Comparison of ENCODE assay signal across 22 cellular contexts in the genomic region with DNA sequence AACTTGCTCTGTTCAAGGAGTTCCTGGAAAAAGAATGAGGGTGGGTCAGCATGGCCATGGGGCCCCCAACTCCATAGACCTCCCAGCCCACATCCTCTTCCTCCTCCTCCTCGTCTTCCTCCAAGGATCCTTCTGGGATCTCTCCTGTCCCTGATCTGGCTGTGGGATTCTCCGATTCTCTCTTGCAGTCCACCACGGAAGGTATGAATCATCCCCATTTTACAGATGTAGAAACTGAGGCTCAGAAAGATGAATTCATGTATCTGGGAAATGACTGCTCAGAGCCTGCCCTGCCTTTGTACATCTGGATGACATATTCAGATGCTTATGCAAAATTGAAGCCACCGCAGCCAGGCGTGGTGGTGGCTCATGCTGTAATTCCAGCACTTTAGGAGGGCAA. TPM values are rescaled to one million over a fixed set of nuclear protein-coding genes. Genes with fewer than 3 reads are reported as not detected.
DNase-seq lines count a peak whose midpoint lies in the region; ATAC-seq, FAIRE-seq and TF ChIP-seq lines count a peak whose summit lies in the region.
"Had no signal": no experiment of that assay in that cellular context is flagged by ENCODE, and none has a peak within 500 bp of the region (broad histone marks: within the 10 kb centered on the region; RNA-seq: fewer than 3 reads in every experiment).

No MANE protein-coding gene starts in this region.

- H3K9me3 Mint-ChIP-seq in natural killer cell, result no peaks in the 10 kb centered on the region
- no peaks in the 10 kb centered on the region for H3K9me3 Mint-ChIP-seq in natural killer cell treated with Interleukin-12 subunit alpha and Interleukin-12 subunit beta and Interleukin-15 and Interleukin-18, amount 100 ng/mL, for 72 hours
- H3K9me3 Mint-ChIP-seq: GM23338 had no signal

- H3K4me3 Mint-ChIP-seq in natural killer cell, result peak overlapping the region; percentile 47
- H3K4me3 Mint-ChIP-seq in natural killer cell treated with Interleukin-12 subunit alpha and Interleukin-12 subunit beta and Interleukin-15 and Interleukin-18, amount 100 ng/mL, for 72 hours, result no peak overlapping the region
- H3K4me3 Mint-ChIP-seq: GM23338 had no signal

- intact Hi-C loops in natural killer cell (cut with micrococcal nuclease) (no loop called here), gastrocnemius medialis (cut with DNase I; ENCODE audit: low total_unique reads) (loop anchor here (10.0 kb wide), 1 partner anchor 235 kb away; the partner anchor contains the start of gene SMARCA4)

- H3K36me3 Mint-ChIP-seq in natural killer cell, result no peaks in the 10 kb centered on the region
- no peaks in the 10 kb centered on the region for H3K36me3 Mint-ChIP-seq in natural killer cell treated with Interleukin-12 subunit alpha and Interleukin-12 subunit beta and Interleukin-15 and Interleukin-18, amount 100 ng/mL, for 72 hours

- WGBS in H1 (ENCODE audit: extremely low coverage in 1 of 2, insufficient coverage in 1 of 2, insufficient read length in 1 of 2, insufficient replicate concordance in 2 of 2, low coverage in 1 of 2, low lambda C conversion rate in 2 of 2, missing lambda C conversion rate in 1 of 2), 2 experiments, result 90% methylated on average over 5 of the region's 5 CpGs; no CpG with 5 or more reads in 1 of the 2 experiments

- in situ Hi-C loops in gastrocnemius medialis (cut with MboI; ENCODE audit: low sequenced_read_pairs in 4 of 4), result no loop called here
- in situ Hi-C loops in G401 (cut with HindIII; ENCODE audit: low sequenced_read_pairs), result no loop called here

- no peak for TF ChIP-seq POLR2A in H1 (IDR thresholded peaks at IDR 0.05; ENCODE audit: control extremely low read depth in 1 of 2, low read depth in 2 of 2, low read length in 2 of 2)
- no peak for TF ChIP-seq POLR2A in gastrocnemius medialis (IDR thresholded peaks at IDR 0.05)

- no peaks in the 10 kb centered on the region for H3K9me3 ChIP-seq in H1 (ENCODE audit: insufficient read depth in 2 of 2, low read depth in 1 of 2, low read length in 1 of 2)
- no peaks in the 10 kb centered on the region for H3K9me3 ChIP-seq in gastrocnemius medialis
- H3K9me3 ChIP-seq: adrenal gland had no signal

- H2AK5ac ChIP-seq in H1 (ENCODE audit: low read depth, low read length), result no peak overlapping the region

- no peaks in the 10 kb centered on the region; the same call in 1 of the 2 replicates for H3K79me1 ChIP-seq in H1 (ENCODE audit: low read depth, low read length)

- no peak overlapping the region for H2BK20ac ChIP-seq in H1 (ENCODE audit: low read length)

- H3K27ac ChIP-seq in H1 (ENCODE audit: low read depth, low read length) (no peak overlapping the region), gastrocnemius medialis (peak overlapping the region; percentile 47 to 92 (median 84))

- POLR2A ChIA-PET in H1 (lab: Charles Lee; ENCODE audit: partially characterized antibody), result interaction anchor here (0.9 to 2.0 kb wide), 3 partner anchors 8 to 22 kb away, joined by 3 to 4 read pairs (median 3); no protein-coding TSS in a partner anchor

- H3K56ac ChIP-seq in H1 (replicated peaks; ENCODE audit: insufficient read length, low read depth, low read length), result no peak overlapping the region

- H3K14ac ChIP-seq in H1 (ENCODE audit: insufficient read length), result no peak overlapping the region

- no peak overlapping the region for H2BK15ac ChIP-seq in H1 (ENCODE audit: low read length)

- peaks cover 0 to 12% of the 10 kb centered on the region in 2 donors for H3K27me3 Mint-ChIP-seq in natural killer cell (ENCODE audit: low read depth in 2 of 2)
- H3K27me3 Mint-ChIP-seq in natural killer cell treated with Interleukin-12 subunit alpha and Interleukin-12 subunit beta and Interleukin-15 and Interleukin-18, amount 100 ng/mL, for 72 hours, result peaks cover 6 to 9% of the 10 kb centered on the region in 2 donors

- TF ChIP-seq CTCF in natural killer cell (IDR thresholded peaks at IDR 0.05) (no peak), H1 (IDR thresholded peaks at IDR 0.05; ENCODE audit: control extremely low read depth in 1 of 3, insufficient read depth in 1 of 3, low read depth in 1 of 3, low read length in 3 of 3) (no peak), gastrocnemius medialis (IDR thresholded peaks at IDR 0.05 in 4 of 5, conservative IDR thresholded peaks at IDR 0.05 in 1 of 5) (no peak)

- H2BK5ac ChIP-seq in H1 (ENCODE audit: low read depth, low read length), result no peak overlapping the region

- H3K4me1 ChIP-seq in H1 (replicated peaks in 1 of 4; ENCODE audit: control insufficient read depth in 3 of 4, insufficient read depth in 4 of 4, low read length in 3 of 4) (peaks cover 0 to 3% (median 2%) of the 10 kb centered on the region in 4 experiments; a peak in 4 of 7 replicates), gastrocnemius medialis (peaks cover 18 to 27% of the 10 kb centered on the region in 2 donors)

- ATAC-seq in natural killer cell (no peak), gastrocnemius medialis (no peak), GM21423 (IDR thresholded peaks at IDR 0.05; ENCODE audit: unreplicated experiment) (no peak)
- no peak for ATAC-seq in natural killer cell treated with Interleukin-12 subunit alpha and Interleukin-12 subunit beta and Interleukin-15 and Interleukin-18, amount 100 ng/mL, for 72 hours
- ATAC-seq: GM23338, left colon, sciatic nerve had no signal

- no peak overlapping the region for H2BK12ac ChIP-seq in H1 (ENCODE audit: low read depth, low read length)

- no peak overlapping the region for H3K18ac ChIP-seq in H1 (ENCODE audit: extremely low read depth, low read length)

- H3K23me2 ChIP-seq in H1 (ENCODE audit: low read depth, low read length), result peaks cover 6% of the 10 kb centered on the region; the same call in 1 of the 2 replicates

- no peak for DNase-seq in natural killer cell
- DNase-seq in natural killer cell treated with Interleukin-12 subunit alpha and Interleukin-12 subunit beta and Interleukin-15 and Interleukin-18, amount 100 ng/mL, for 72 hours (ENCODE audit: low spot score), result no peak
- no peak for DNase-seq in H1 (ENCODE audit: low read depth in 1 of 2, low spot score in 2 of 2)
- DNase-seq in gastrocnemius medialis, result no peak
- DNase-seq in G401 (ENCODE audit: low spot score), result no peak
- DNase-seq in NCI-H1048 (lab: John Stamatoyannopoulos, UW), result no peak
- no peak for DNase-seq in stimulated activated CD4-positive, alpha-beta T cell treated with anti-CD3 and anti-CD28 coated beads, Interleukin-1b, Interleukin-23, amount 100 ng/mL, for 48 hours
- DNase-seq: activated CD4-positive, alpha-beta T cell treated with anti-CD3 and anti-CD28 coated beads, Interleukin-2, amount 50 U/mL, for 1 hour; activated CD8-positive, alpha-beta memory T cell treated with anti-CD3 and anti-CD28 coated beads, Interleukin-2, amount 50 U/mL, for 48 hours; activated effector memory CD4-positive, alpha-beta T cell treated with anti-CD3 and anti-CD28 coated beads, Interleukin-2, amount 50 U/mL, for 16 hours; left colon; NCI-H1417 treated with DMSO at 0.1 percent for 48 hours; NCI-H524 treated with DMSO at 0.1 percent for 48 hours; occipital lobe; SHP77; stimulated activated naive CD4-positive, alpha-beta T cell had no signal

- no peak overlapping the region for H3K23ac ChIP-seq in H1 (ENCODE audit: insufficient read length)

- H3K4me1 Mint-ChIP-seq in natural killer cell, result peaks cover 0 to 29% of the 10 kb centered on the region in 2 donors
- peaks cover 5 to 17% of the 10 kb centered on the region in 2 donors for H3K4me1 Mint-ChIP-seq in natural killer cell treated with Interleukin-12 subunit alpha and Interleukin-12 subunit beta and Interleukin-15 and Interleukin-18, amount 100 ng/mL, for 72 hours (ENCODE audit: low read depth in 2 of 2)

- H2BK120ac ChIP-seq in H1 (replicated peaks; ENCODE audit: low read depth, low read length), result no peak overlapping the region

- no peak overlapping the region for H3K9ac ChIP-seq in H1 (replicated peaks in 1 of 4; ENCODE audit: extremely low read depth in 1 of 4, low read depth in 3 of 4, low read length in 3 of 4)

- H4K91ac ChIP-seq in H1 (replicated peaks; ENCODE audit: insufficient read length, low read length), result no peak overlapping the region

- H4K20me1 ChIP-seq in H1 (replicated peaks in 1 of 2; ENCODE audit: control insufficient read depth in 1 of 2, insufficient read depth in 2 of 2, low read length in 2 of 2), result peaks cover 0 to 1% of the 10 kb centered on the region in 2 experiments

- no peaks in the 10 kb centered on the region for H3K27me3 ChIP-seq in H1 (replicated peaks in 1 of 4; ENCODE audit: control insufficient read depth in 3 of 4, extremely low read depth in 1 of 4, insufficient read depth in 3 of 4, low read length in 3 of 4)
- no peaks in the 10 kb centered on the region for H3K27me3 ChIP-seq in gastrocnemius medialis
- H3K27me3 ChIP-seq: adrenal gland had no signal

- H3K27ac Mint-ChIP-seq in natural killer cell, result no peak overlapping the region
- H3K27ac Mint-ChIP-seq in natural killer cell treated with Interleukin-12 subunit alpha and Interleukin-12 subunit beta and Interleukin-15 and Interleukin-18, amount 100 ng/mL, for 72 hours, result no peak overlapping the region

- no peak overlapping the region for H3K4me3 ChIP-seq in H1 (ENCODE audit: extremely low read depth in 1 of 4, insufficient read depth in 2 of 4, low read depth in 3 of 4, low read length in 4 of 4)
- no peak overlapping the region for H3K4me3 ChIP-seq in gastrocnemius medialis
- H3K4me3 ChIP-seq: adrenal gland, GM23338 had no signal

- CTCF ChIA-PET in H1 (lab: Charles Lee; ENCODE audit: partially characterized antibody), result interaction anchor here (1.0 to 1.7 kb wide), 4 partner anchors 9 to 90 kb away, joined by 3 to 6 read pairs (median 4); no protein-coding TSS in a partner anchor

- no peak overlapping the region for H3K4me2 ChIP-seq in H1 (ENCODE audit: insufficient read depth in 1 of 2, low read depth in 2 of 2, low read length in 2 of 2)
- H3K4me2 ChIP-seq: GM23338 had no signal

- no peak overlapping the region for H4K5ac ChIP-seq in H1 (ENCODE audit: insufficient read length, low read depth, low read length)

- no peak overlapping the region for H3K4ac ChIP-seq in H1 (replicated peaks; ENCODE audit: insufficient read length, low read depth, low read length)

- H3K36me3 ChIP-seq in H1 (ENCODE audit: control insufficient read depth in 2 of 4, insufficient read depth in 4 of 4, low read length in 3 of 4) (peaks cover 0 to 6% (median 1%) of the 10 kb centered on the region in 4 experiments; a peak in 2 of 8 replicates), gastrocnemius medialis (no peaks in the 10 kb centered on the region)
- H3K36me3 ChIP-seq: adrenal gland had no signal

- no peak for TF ChIP-seq EP300 in H1 (IDR thresholded peaks at IDR 0.05; ENCODE audit: borderline replicate concordance in 1 of 2, low read depth in 2 of 2, low read length in 2 of 2)

- TF ChIP-seq RAD21 in H1 (IDR thresholded peaks at IDR 0.05 in 1 of 2, conservative IDR thresholded peaks at IDR 0.05 in 1 of 2; ENCODE audit: low read depth in 2 of 2, low read length in 2 of 2), result no peak

- no peak overlapping the region for H4K8ac ChIP-seq in H1 (ENCODE audit: extremely low read depth, insufficient read depth, low read length)

- no peaks in the 10 kb centered on the region for H3K79me2 ChIP-seq in H1 (ENCODE audit: control insufficient read depth in 1 of 2, insufficient read depth in 2 of 2, low read length in 2 of 2)

- no peak for FAIRE-seq in H1 (lab: Jason Lieb, UNC)

- no peak overlapping the region for H2AFZ ChIP-seq in H1 (ENCODE audit: low read length)
- H2AFZ ChIP-seq: GM23338 had no signal

RNA-seq across cellular contexts. Expression of gene KANK2, which starts 2.2 kb away (rescaled TPM):
- 1 to 10 TPM in 1 of 3 donors, under 1 TPM in 2; 0.82 to 1.3 (median 0.85) TPM for total RNA-seq in natural killer cell
- 1 to 10 TPM; 3.9 to 5.2 TPM for total RNA-seq in natural killer cell treated with Interleukin-12 subunit alpha and Interleukin-12 subunit beta and Interleukin-15 and Interleukin-18, amount 100 ng/mL, for 72 hours
- total RNA-seq in H1 (2021; fragmentation: NEBNext Ultra II Directional; extraction: Animal tissue kit (Norgen Biotek cat#: 25700)), result 42.3 and 47.9 TPM in 2 replicates
- polyA plus RNA-seq in H1 (2011; rRNA removed), result 25.2 and 47.7 TPM in 2 replicates
- 24.1 TPM for polyA plus RNA-seq in H1 (2011; cell fraction: cytosol; rRNA removed)
- 55.1 TPM for polyA plus RNA-seq in H1 (2011; cell fraction: nucleus; rRNA removed)
- 34.1 to 57.3 TPM (median 50.6 TPM) in 4 replicates for polyA plus RNA-seq in H1 (2012, experiment 1 of 2)
- 34.0 TPM for polyA plus RNA-seq in H1 (2012, experiment 2 of 2)
- 37.5 TPM for polyA plus RNA-seq in H1 (2013, experiment 1 of 2)
- polyA plus RNA-seq in H1 (2013, experiment 2 of 2), result 34.5 TPM
- 24.9 and 27.1 TPM in 2 replicates for polyA minus RNA-seq in H1 (2011; rRNA and poly(A)+ RNA removed)
- 28.5 TPM for polyA minus RNA-seq in H1 (2011; cell fraction: cytosol; rRNA and poly(A)+ RNA removed)
- polyA minus RNA-seq in H1 (2011; cell fraction: nucleus; rRNA and poly(A)+ RNA removed), result 28.7 TPM
- total RNA-seq in gastrocnemius medialis, result 100 to 1,000 TPM in 3 of 4 donors, 10 to 100 TPM in 1; 37.7 to 192 (median 149) TPM
- 122 and 129 TPM in 2 replicates for total RNA-seq in G401 (2014; rRNA removed; shearing (Covaris generic))

RNA-seq across cellular contexts. Expression of gene ANGPTL8, which starts 39.9 kb away (rescaled TPM):
- total RNA-seq in natural killer cell (not detected), gastrocnemius medialis (under 1 TPM in 1 of 4 donors, not detected in 3; 0.47 TPM)
- not detected for total RNA-seq in natural killer cell treated with Interleukin-12 subunit alpha and Interleukin-12 subunit beta and Interleukin-15 and Interleukin-18, amount 100 ng/mL, for 72 hours
- not detected in 2 replicates for total RNA-seq in H1 (2021; fragmentation: NEBNext Ultra II Directional; extraction: Animal tissue kit (Norgen Biotek cat#: 25700))
- polyA plus RNA-seq in H1 (2011; rRNA removed), result not detected in 2 replicates
- not detected for polyA plus RNA-seq in H1 (2011; cell fraction: cytosol; rRNA removed)
- not detected for polyA plus RNA-seq in H1 (2011; cell fraction: nucleus; rRNA removed)
- polyA plus RNA-seq in H1 (2012, experiment 1 of 2), result not detected in 4 replicates
- not detected for polyA plus RNA-seq in H1 (2012, experiment 2 of 2)
- polyA plus RNA-seq in H1 (2013, experiment 1 of 2), result not detected
- not detected for polyA plus RNA-seq in H1 (2013, experiment 2 of 2)
- not detected in 2 replicates for polyA minus RNA-seq in H1 (2011; rRNA and poly(A)+ RNA removed)
- polyA minus RNA-seq in H1 (2011; cell fraction: cytosol; rRNA and poly(A)+ RNA removed), result not detected
- not detected for polyA minus RNA-seq in H1 (2011; cell fraction: nucleus; rRNA and poly(A)+ RNA removed)
- not detected in 2 replicates for total RNA-seq in G401 (2014; rRNA removed; shearing (Covaris generic))
- total RNA-seq: dermis microvascular lymphatic vessel endothelial cell, GM23338, left colon, LHCN-M2, occipital lobe had no signal
- polyA plus RNA-seq: GM23338 had no signal

RNA-seq across cellular contexts. Expression of gene SPC24, which starts 43.9 kb away (rescaled TPM):
- total RNA-seq in natural killer cell, result 1 to 10 TPM; 1.7 to 6.1 (median 4.1) TPM
- 10 to 100 TPM; 26.6 to 48.3 TPM for total RNA-seq in natural killer cell treated with Interleukin-12 subunit alpha and Interleukin-12 subunit beta and Interleukin-15 and Interleukin-18, amount 100 ng/mL, for 72 hours
- total RNA-seq in H1 (2021; fragmentation: NEBNext Ultra II Directional; extraction: Animal tissue kit (Norgen Biotek cat#: 25700)), result 42.4 and 49.9 TPM in 2 replicates
- 17.7 and 18.0 TPM in 2 replicates for polyA plus RNA-seq in H1 (2011; rRNA removed)
- 22.5 TPM for polyA plus RNA-seq in H1 (2011; cell fraction: cytosol; rRNA removed)
- polyA plus RNA-seq in H1 (2011; cell fraction: nucleus; rRNA removed), result 21.0 TPM
- polyA plus RNA-seq in H1 (2012, experiment 1 of 2), result 27.9 to 43.1 TPM (median 35.3 TPM) in 4 replicates
- 23.8 TPM for polyA plus RNA-seq in H1 (2012, experiment 2 of 2)
- polyA plus RNA-seq in H1 (2013, experiment 1 of 2), result 17.6 TPM
- 17.8 TPM for polyA plus RNA-seq in H1 (2013, experiment 2 of 2)
- polyA minus RNA-seq in H1 (2011; rRNA and poly(A)+ RNA removed), result 51.5 and 68.2 TPM in 2 replicates
- polyA minus RNA-seq in H1 (2011; cell fraction: cytosol; rRNA and poly(A)+ RNA removed), result 66.6 TPM
- polyA minus RNA-seq in H1 (2011; cell fraction: nucleus; rRNA and poly(A)+ RNA removed), result 18.5 TPM
- total RNA-seq in gastrocnemius medialis, result 1 to 10 TPM in 1 of 4 donors, under 1 TPM in 1, not detected in 2; 0.55 to 1.6 TPM
- 74.0 and 74.7 TPM in 2 replicates for total RNA-seq in G401 (2014; rRNA removed; shearing (Covaris generic))
